Comparison of ENCODE assay signal across 20 cellular contexts in the genomic region with DNA sequence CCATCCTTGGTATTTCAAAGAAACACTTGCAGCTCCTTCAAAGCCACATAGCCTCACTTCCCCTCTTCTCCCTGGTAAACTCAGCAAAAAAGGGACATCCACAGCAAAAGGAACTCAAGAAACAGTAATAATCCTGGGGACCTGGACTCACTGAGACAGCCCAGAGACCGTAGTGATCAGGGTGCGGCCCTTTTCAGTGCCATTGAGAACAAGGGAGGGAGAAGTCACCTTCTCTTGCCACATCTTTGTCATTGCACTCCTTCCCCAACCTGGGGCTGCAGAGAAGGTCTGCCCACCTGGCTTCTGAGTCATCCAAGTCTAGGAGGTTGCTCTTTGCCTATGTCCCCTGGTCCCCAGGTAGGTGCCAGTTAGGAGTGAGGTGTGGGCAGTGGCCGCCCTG.
DNase-seq lines count a peak whose midpoint lies in the region; ATAC-seq, FAIRE-seq and TF ChIP-seq lines count a peak whose summit lies in the region.
"Had no signal": no experiment of that assay in that cellular context is flagged by ENCODE, and none has a peak within 500 bp of the region (broad histone marks: within the 10 kb centered on the region; RNA-seq: fewer than 3 reads in every experiment).

No MANE protein-coding gene starts in this region.

- peaks cover 2% of the 10 kb centered on the region; the same call in 1 of the 2 replicates for H3K23me2 ChIP-seq in H1 (ENCODE audit: low read depth, low read length)

- intact Hi-C loops in activated naive CD4-positive, alpha-beta T cell treated with anti-CD3 and anti-CD28 coated beads for 36 hours (cut with micrococcal nuclease) = no loop called here

- no peak overlapping the region for H2AK5ac ChIP-seq in H1 (ENCODE audit: low read depth, low read length)

- 96% methylated on average over 3 of the region's 3 CpGs; no CpG with 5 or more reads in 1 of the 2 experiments for WGBS in H1 (ENCODE audit: extremely low coverage in 1 of 2, insufficient coverage in 1 of 2, insufficient read length in 1 of 2, insufficient replicate concordance in 2 of 2, low coverage in 1 of 2, low lambda C conversion rate in 2 of 2, missing lambda C conversion rate in 1 of 2), 2 experiments

- H3K9me3 Mint-ChIP-seq in activated naive CD4-positive, alpha-beta T cell treated with anti-CD3 and anti-CD28 coated beads, Interleukin-2, amount 50 U/mL, for 72 hours = no peaks in the 10 kb centered on the region
- H3K9me3 Mint-ChIP-seq in activated naive CD4-positive, alpha-beta T cell treated with anti-CD3 and anti-CD28 coated beads for 36 hours = no peaks in the 10 kb centered on the region
- H3K9me3 Mint-ChIP-seq: CD14-positive monocyte; CD4-positive, alpha-beta memory T cell; HFFc6; IgD-negative memory B cell had no signal

- H3K9ac ChIP-seq in H1 (replicated peaks in 1 of 4; ENCODE audit: extremely low read depth in 1 of 4, low read depth in 3 of 4, low read length in 3 of 4) = 0 out of 7 replicates have a peak overlapping the region, but pooled peaks of 1 of the 4 experiments have one; percentile 18
- H3K9ac ChIP-seq: BLaER1 had no signal

- CTCF ChIA-PET in activated naive CD4-positive, alpha-beta T cell treated with anti-CD3 and anti-CD28 coated beads for 36 hours (lab: Charles Lee) = no interaction called here
- CTCF ChIA-PET in H1 (lab: Charles Lee; ENCODE audit: partially characterized antibody) = no interaction called here

- no peak overlapping the region for H3K4ac ChIP-seq in H1 (replicated peaks; ENCODE audit: insufficient read length, low read depth, low read length)

- H3K4me2 ChIP-seq in H1 (ENCODE audit: insufficient read depth in 1 of 2, low read depth in 2 of 2, low read length in 2 of 2) = no peak overlapping the region
- H3K4me2 ChIP-seq: A549 had no signal

- FAIRE-seq in H1 (lab: Jason Lieb, UNC) = no peak
- FAIRE-seq: A549 had no signal

- no peaks in the 10 kb centered on the region for H3K27me3 Mint-ChIP-seq in activated naive CD4-positive, alpha-beta T cell treated with anti-CD3 and anti-CD28 coated beads for 36 hours (ENCODE audit: low read depth)
- H3K27me3 Mint-ChIP-seq in T-helper 17 cell = no peaks in the 10 kb centered on the region
- H3K27me3 Mint-ChIP-seq: CD4-positive, alpha-beta memory T cell; IgD-negative memory B cell had no signal

- H2BK15ac ChIP-seq in H1 (ENCODE audit: low read length) = no peak overlapping the region

- POLR2A ChIA-PET in H1 (lab: Charles Lee; ENCODE audit: partially characterized antibody) = no interaction called here

- no peak for TF ChIP-seq EP300 in H1 (IDR thresholded peaks at IDR 0.05; ENCODE audit: borderline replicate concordance in 1 of 2, low read depth in 2 of 2, low read length in 2 of 2)

- H3K27ac ChIP-seq in H1 (ENCODE audit: low read depth, low read length) = 0 out of 2 replicates have a peak overlapping the region, but pooled peaks have one; percentile 12
- H3K27ac ChIP-seq: 22Rv1, HL-60 had no signal

- no peaks in the 10 kb centered on the region for H3K27me3 ChIP-seq in H1 (replicated peaks in 1 of 4; ENCODE audit: control insufficient read depth in 3 of 4, extremely low read depth in 1 of 4, insufficient read depth in 3 of 4, low read length in 3 of 4)
- H3K27me3 ChIP-seq: BLaER1 had no signal

- TF ChIP-seq RAD21 in H1 (IDR thresholded peaks at IDR 0.05 in 1 of 2, conservative IDR thresholded peaks at IDR 0.05 in 1 of 2; ENCODE audit: low read depth in 2 of 2, low read length in 2 of 2) = no peak

- H4K5ac ChIP-seq in H1 (ENCODE audit: insufficient read length, low read depth, low read length) = no peak overlapping the region

- H3K14ac ChIP-seq in H1 (ENCODE audit: insufficient read length) = no peak overlapping the region

- ATAC-seq in activated naive CD4-positive, alpha-beta T cell treated with anti-CD3 and anti-CD28 coated beads, Interleukin-2, amount 50 U/mL, for 72 hours = no peak
- ATAC-seq in T-helper 17 cell (no peak), GM18511 (IDR thresholded peaks at IDR 0.05; ENCODE audit: unreplicated experiment) (no peak), GM19452 (IDR thresholded peaks at IDR 0.05; ENCODE audit: unreplicated experiment) (no peak)
- ATAC-seq: A549 had no signal

- no peak overlapping the region for H4K8ac ChIP-seq in H1 (ENCODE audit: extremely low read depth, insufficient read depth, low read length)

- H3K79me2 ChIP-seq in H1 (ENCODE audit: control insufficient read depth in 1 of 2, insufficient read depth in 2 of 2, low read length in 2 of 2) = no peaks in the 10 kb centered on the region

- peaks cover 4 to 15% (median 9%) of the 10 kb centered on the region in 4 experiments for H3K4me1 ChIP-seq in H1 (replicated peaks in 1 of 4; ENCODE audit: control insufficient read depth in 3 of 4, insufficient read depth in 4 of 4, low read length in 3 of 4)
- H3K4me1 ChIP-seq: A549 had no signal

- no peak overlapping the region for H3K4me3 Mint-ChIP-seq in activated naive CD4-positive, alpha-beta T cell treated with anti-CD3 and anti-CD28 coated beads for 36 hours
- H3K4me3 Mint-ChIP-seq in T-helper 17 cell = no peak overlapping the region
- H3K4me3 Mint-ChIP-seq: CD14-positive monocyte; CD4-positive, alpha-beta memory T cell; HFFc6; IgD-negative memory B cell had no signal

- H2BK5ac ChIP-seq in H1 (ENCODE audit: low read depth, low read length) = 0 out of 2 replicates have a peak overlapping the region, but pooled peaks have one; percentile 28

- TF ChIP-seq POLR2A in H1 (IDR thresholded peaks at IDR 0.05; ENCODE audit: control extremely low read depth in 1 of 2, low read depth in 2 of 2, low read length in 2 of 2) = no peak

- H3K56ac ChIP-seq in H1 (replicated peaks; ENCODE audit: insufficient read length, low read depth, low read length) = no peak overlapping the region

- peaks cover 3 to 33% (median 22%) of the 10 kb centered on the region in 4 experiments; a peak in 6 of 8 replicates for H3K36me3 ChIP-seq in H1 (ENCODE audit: control insufficient read depth in 2 of 4, insufficient read depth in 4 of 4, low read length in 3 of 4)

- H3K23ac ChIP-seq in H1 (ENCODE audit: insufficient read length) = no peak overlapping the region

- DNase-seq in activated naive CD4-positive, alpha-beta T cell treated with anti-CD3 and anti-CD28 coated beads, Interleukin-2, amount 50 U/mL, for 72 hours (ENCODE audit: low spot score in 2 of 2) = no peak
- no peak for DNase-seq in activated naive CD4-positive, alpha-beta T cell treated with anti-CD3 and anti-CD28 coated beads for 36 hours
- DNase-seq in T-helper 17 cell = no peak
- DNase-seq in H1 (ENCODE audit: low read depth in 1 of 2, low spot score in 2 of 2) = no peak
- DNase-seq in AG08396 (ENCODE audit: low spot score) = no peak
- DNase-seq: Calu3; CD4-positive, alpha-beta memory T cell; DMS79 treated with DMSO at 0.1 percent for 48 hours; GF-D8; HCEC 1CT; HFFc6; KG1 had no signal

- H3K18ac ChIP-seq in H1 (ENCODE audit: extremely low read depth, low read length) = 0 out of 2 replicates have a peak overlapping the region, but pooled peaks have one; percentile 40

- no peak overlapping the region for H2AFZ ChIP-seq in H1 (ENCODE audit: low read length)

- no peak overlapping the region for H2BK12ac ChIP-seq in H1 (ENCODE audit: low read depth, low read length)

- H3K4me1 Mint-ChIP-seq in activated naive CD4-positive, alpha-beta T cell treated with anti-CD3 and anti-CD28 coated beads for 36 hours (ENCODE audit: low read depth) = no peaks in the 10 kb centered on the region
- H3K4me1 Mint-ChIP-seq in T-helper 17 cell = peaks cover 9% of the 10 kb centered on the region
- H3K4me1 Mint-ChIP-seq: CD14-positive monocyte; CD4-positive, alpha-beta memory T cell; IgD-negative memory B cell had no signal

- peaks cover 0 to 4% of the 10 kb centered on the region in 2 donors for H3K36me3 Mint-ChIP-seq in activated naive CD4-positive, alpha-beta T cell treated with anti-CD3 and anti-CD28 coated beads, Interleukin-2, amount 50 U/mL, for 72 hours
- peaks cover 13% of the 10 kb centered on the region for H3K36me3 Mint-ChIP-seq in activated naive CD4-positive, alpha-beta T cell treated with anti-CD3 and anti-CD28 coated beads for 36 hours (ENCODE audit: low read depth)
- peaks cover 11% of the 10 kb centered on the region for H3K36me3 Mint-ChIP-seq in T-helper 17 cell (ENCODE audit: low read depth)

- no peak overlapping the region for H3K4me3 ChIP-seq in H1 (ENCODE audit: extremely low read depth in 1 of 4, insufficient read depth in 2 of 4, low read depth in 3 of 4, low read length in 4 of 4)
- H3K4me3 ChIP-seq: A549, BLaER1 had no signal

- peak overlapping the region; percentile 43 to 50 for H3K27ac Mint-ChIP-seq in activated naive CD4-positive, alpha-beta T cell treated with anti-CD3 and anti-CD28 coated beads, Interleukin-2, amount 50 U/mL, for 72 hours
- H3K27ac Mint-ChIP-seq in activated naive CD4-positive, alpha-beta T cell treated with anti-CD3 and anti-CD28 coated beads for 36 hours = no peak overlapping the region
- H3K27ac Mint-ChIP-seq in T-helper 17 cell = peak overlapping the region; percentile 6
- H3K27ac Mint-ChIP-seq: HFFc6, IgD-negative memory B cell had no signal

- H3K79me1 ChIP-seq in H1 (ENCODE audit: low read depth, low read length) = no peaks in the 10 kb centered on the region; the same call in 1 of the 2 replicates

- H2BK20ac ChIP-seq in H1 (ENCODE audit: low read length) = no peak overlapping the region

- H4K91ac ChIP-seq in H1 (replicated peaks; ENCODE audit: insufficient read length, low read length) = no peak overlapping the region

- no peak for TF ChIP-seq CTCF in H1 (IDR thresholded peaks at IDR 0.05; ENCODE audit: control extremely low read depth in 1 of 3, insufficient read depth in 1 of 3, low read depth in 1 of 3, low read length in 3 of 3)

- no peak overlapping the region for H2BK120ac ChIP-seq in H1 (replicated peaks; ENCODE audit: low read depth, low read length)

- H3K9me3 ChIP-seq in T-helper 17 cell (ENCODE audit: control insufficient read depth, low read length, poor library complexity, severe bottlenecking) = no peaks in the 10 kb centered on the region
- H3K9me3 ChIP-seq in H1 (ENCODE audit: insufficient read depth in 2 of 2, low read depth in 1 of 2, low read length in 1 of 2) = no peaks in the 10 kb centered on the region
- H3K9me3 ChIP-seq: A549, BLaER1 had no signal

- no peaks in the 10 kb centered on the region for H4K20me1 ChIP-seq in H1 (replicated peaks in 1 of 2; ENCODE audit: control insufficient read depth in 1 of 2, insufficient read depth in 2 of 2, low read length in 2 of 2)

TF ChIP-seq in H1, 55 proteins besides CTCF, POLR2A, EP300 and RAD21 (continues in another document):
- TF ChIP-seq CBX8 (IDR thresholded peaks at IDR 0.05; ENCODE audit: borderline replicate concordance, low read depth, low read length) (no peak), HDAC2 (IDR thresholded peaks at IDR 0.05; ENCODE audit: borderline replicate concordance in 1 of 2, low read depth in 2 of 2, low read length in 2 of 2) (no peak), BRCA1 (IDR thresholded peaks at IDR 0.05; ENCODE audit: low read depth, low read length) (no peak), PHF8 (conservative IDR thresholded peaks at IDR 0.05; ENCODE audit: low read depth, low read length) (no peak)
- TF ChIP-seq, protein P1, sequence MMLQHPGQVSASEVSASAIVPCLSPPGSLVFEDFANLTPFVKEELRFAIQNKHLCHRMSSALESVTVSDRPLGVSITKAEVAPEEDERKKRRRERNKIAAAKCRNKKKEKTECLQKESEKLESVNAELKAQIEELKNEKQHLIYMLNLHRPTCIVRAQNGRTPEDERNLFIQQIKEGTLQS (IDR thresholded peaks at IDR 0.05; ENCODE audit: insufficient read depth, low read depth, low read length) = no peak
